In the genomic region with DNA sequence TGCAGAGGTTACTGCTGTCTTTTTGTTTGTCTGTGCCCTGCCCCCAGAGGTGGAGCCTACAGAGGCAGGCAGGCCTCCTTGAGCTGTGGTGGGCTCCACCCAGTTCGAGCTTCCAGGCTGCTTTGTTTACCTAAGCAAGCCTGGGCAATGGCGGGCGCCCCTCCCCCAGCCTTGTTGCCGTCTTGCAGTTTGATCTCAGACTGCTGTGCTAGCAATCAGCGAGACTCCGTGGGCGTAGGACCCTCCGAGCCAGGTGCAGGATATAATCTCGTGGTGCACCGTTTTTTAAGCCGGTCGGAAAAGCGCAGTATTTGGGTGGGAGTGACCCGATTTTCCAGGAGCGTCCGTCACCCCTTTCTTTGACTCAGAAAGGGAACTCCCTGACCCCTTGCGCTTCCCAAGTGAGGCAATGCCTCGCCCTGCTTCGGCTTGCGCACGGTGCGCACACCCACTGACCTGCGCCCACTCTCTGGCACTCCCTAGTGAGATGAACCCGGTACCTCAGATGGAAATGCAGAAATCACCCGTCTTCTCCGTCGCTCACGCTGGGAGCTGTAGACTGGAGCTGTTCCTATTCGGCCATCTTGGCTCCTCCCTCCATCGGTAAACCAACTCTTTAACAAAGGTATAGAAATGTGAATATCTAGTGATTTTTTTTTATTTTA, we compare ENCODE assay signal across 2 cellular contexts.
TF ChIP-seq lines count a peak whose summit lies in the region.
"Not testable (repeated sequence)": the region's sequence is repeated elsewhere in the genome, so short reads cannot be mapped to it uniquely, and the experiment has no call there.

No MANE protein-coding gene starts in this region.

TF ChIP-seq in HEK293, 187 proteins besides CTCF, POLR2A, EP300 and RAD21:
- TF ChIP-seq ZFHX2 (tag by site-specific recombination; conservative IDR thresholded peaks at IDR 0.05) (peak; percentile 51), SCRT2 (tag by site-specific recombination; IDR thresholded peaks at IDR 0.05) (peak; percentile 63), ZBTB17 (tag by site-specific recombination; IDR thresholded peaks at IDR 0.05) (0 out of 2 replicates have a peak, but pooled peaks have one; percentile 14), ZNF341 (tag by site-specific recombination; IDR thresholded peaks at IDR 0.05; ENCODE audit: low read depth) (peak; percentile 71), PRDM1 (tag by site-specific recombination; IDR thresholded peaks at IDR 0.05) (peak; percentile 60), ZBTB48 (tag by site-specific recombination; IDR thresholded peaks at IDR 0.05) (peak; percentile 86), YY1 (tag by site-specific recombination; IDR thresholded peaks at IDR 0.05) (peak; percentile 33; the same call in 1 of the 2 replicates), ZFP69B (tag by site-specific recombination; IDR thresholded peaks at IDR 0.05) (peak; percentile 63), KLF9 (tag by site-specific recombination; IDR thresholded peaks at IDR 0.05; ENCODE audit: low read depth) (peak; percentile 41; the same call in 1 of the 2 replicates)
- TF ChIP-seq, protein P1, sequence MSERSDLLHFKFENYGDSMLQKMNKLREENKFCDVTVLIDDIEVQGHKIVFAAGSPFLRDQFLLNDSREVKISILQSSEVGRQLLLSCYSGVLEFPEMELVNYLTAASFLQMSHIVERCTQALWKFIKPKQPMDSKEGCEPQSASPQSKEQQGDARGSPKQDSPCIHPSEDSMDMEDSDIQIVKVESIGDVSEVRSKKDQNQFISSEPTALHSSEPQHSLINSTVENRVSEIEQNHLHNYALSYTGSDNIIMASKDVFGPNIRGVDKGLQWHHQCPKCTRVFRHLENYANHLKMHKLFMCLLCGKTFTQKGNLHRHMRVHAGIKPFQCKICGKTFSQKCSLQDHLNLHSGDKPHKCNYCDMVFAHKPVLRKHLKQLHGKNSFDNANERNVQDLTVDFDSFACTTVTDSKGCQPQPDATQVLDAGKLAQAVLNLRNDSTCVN (tag by site-specific recombination; optimal IDR thresholded peaks at IDR 0.05) = peak; percentile 7
- TF ChIP-seq, protein P2, sequence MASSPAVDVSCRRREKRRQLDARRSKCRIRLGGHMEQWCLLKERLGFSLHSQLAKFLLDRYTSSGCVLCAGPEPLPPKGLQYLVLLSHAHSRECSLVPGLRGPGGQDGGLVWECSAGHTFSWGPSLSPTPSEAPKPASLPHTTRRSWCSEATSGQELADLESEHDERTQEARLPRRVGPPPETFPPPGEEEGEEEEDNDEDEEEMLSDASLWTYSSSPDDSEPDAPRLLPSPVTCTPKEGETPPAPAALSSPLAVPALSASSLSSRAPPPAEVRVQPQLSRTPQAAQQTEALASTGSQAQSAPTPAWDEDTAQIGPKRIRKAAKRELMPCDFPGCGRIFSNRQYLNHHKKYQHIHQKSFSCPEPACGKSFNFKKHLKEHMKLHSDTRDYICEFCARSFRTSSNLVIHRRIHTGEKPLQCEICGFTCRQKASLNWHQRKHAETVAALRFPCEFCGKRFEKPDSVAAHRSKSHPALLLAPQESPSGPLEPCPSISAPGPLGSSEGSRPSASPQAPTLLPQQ (tag by site-specific recombination; IDR thresholded peaks at IDR 0.05) = peak; percentile 64
TF ChIP-seq in HEK293: peak in this region for 11; not testable (repeated sequence) for 176.

TF ChIP-seq in HepG2, 621 proteins besides CTCF, POLR2A, EP300 and RAD21:
- TF ChIP-seq, protein P3, sequence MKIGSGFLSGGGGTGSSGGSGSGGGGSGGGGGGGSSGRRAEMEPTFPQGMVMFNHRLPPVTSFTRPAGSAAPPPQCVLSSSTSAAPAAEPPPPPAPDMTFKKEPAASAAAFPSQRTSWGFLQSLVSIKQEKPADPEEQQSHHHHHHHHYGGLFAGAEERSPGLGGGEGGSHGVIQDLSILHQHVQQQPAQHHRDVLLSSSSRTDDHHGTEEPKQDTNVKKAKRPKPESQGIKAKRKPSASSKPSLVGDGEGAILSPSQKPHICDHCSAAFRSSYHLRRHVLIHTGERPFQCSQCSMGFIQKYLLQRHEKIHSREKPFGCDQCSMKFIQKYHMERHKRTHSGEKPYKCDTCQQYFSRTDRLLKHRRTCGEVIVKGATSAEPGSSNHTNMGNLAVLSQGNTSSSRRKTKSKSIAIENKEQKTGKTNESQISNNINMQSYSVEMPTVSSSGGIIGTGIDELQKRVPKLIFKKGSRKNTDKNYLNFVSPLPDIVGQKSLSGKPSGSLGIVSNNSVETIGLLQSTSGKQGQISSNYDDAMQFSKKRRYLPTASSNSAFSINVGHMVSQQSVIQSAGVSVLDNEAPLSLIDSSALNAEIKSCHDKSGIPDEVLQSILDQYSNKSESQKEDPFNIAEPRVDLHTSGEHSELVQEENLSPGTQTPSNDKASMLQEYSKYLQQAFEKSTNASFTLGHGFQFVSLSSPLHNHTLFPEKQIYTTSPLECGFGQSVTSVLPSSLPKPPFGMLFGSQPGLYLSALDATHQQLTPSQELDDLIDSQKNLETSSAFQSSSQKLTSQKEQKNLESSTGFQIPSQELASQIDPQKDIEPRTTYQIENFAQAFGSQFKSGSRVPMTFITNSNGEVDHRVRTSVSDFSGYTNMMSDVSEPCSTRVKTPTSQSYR (CRISPR knock-in tag; IDR thresholded peaks at IDR 0.05; ENCODE audit: borderline replicate concordance) = peak; percentile 58; the same call in 1 of the 2 replicates
- TF ChIP-seq FOXA1 (IDR thresholded peaks at IDR 0.05) = not testable (repeated sequence)
- TF ChIP-seq FOXA1 (CRISPR knock-in tag; IDR thresholded peaks at IDR 0.05) = 0 out of 2 replicates have a peak, but pooled peaks have one; percentile 7
